8 cellular contexts compared by ENCODE assay signal in genomic region chr2:98768765-98769476, GRCh38. TPM values are rescaled to one million over a fixed set of nuclear protein-coding genes. Genes with fewer than 3 reads are reported as not detected.
DNase-seq lines count a peak whose midpoint lies in the region; TF ChIP-seq lines count a peak whose summit lies in the region.
"Had no signal": no experiment of that assay in that cellular context is flagged by ENCODE, and none has a peak within 500 bp of the region (broad histone marks: within the 10 kb centered on the region; RNA-seq: fewer than 3 reads in every experiment).

No MANE protein-coding gene starts in this region.

- H3K9me3 ChIP-seq in mucosa of rectum (ENCODE audit: control insufficient read depth in 2 of 2, low read length in 2 of 2) = no peaks in the 10 kb centered on the region

- no peak for TF ChIP-seq CTCF in progenitor cell of endocrine pancreas (IDR thresholded peaks at IDR 0.05; ENCODE audit: unreplicated experiment)

- peak overlapping the region; percentile 19 to 32 for H3K27ac ChIP-seq in mucosa of rectum (ENCODE audit: low read depth in 2 of 2, low read length in 2 of 2)

- peak; percentile 31 for DNase-seq in DMS153 (lab: John Stamatoyannopoulos, UW)
- peak; percentile 80 for DNase-seq in NCI-H2029 (lab: John Stamatoyannopoulos, UW)
- peak; percentile 48 for DNase-seq in astrocyte of the hippocampus (ENCODE audit: low read depth, low spot score)
- DNase-seq in NCI-H1930 (lab: John Stamatoyannopoulos, UW) = no peak
- DNase-seq in NCI-H2227 (lab: John Stamatoyannopoulos, UW; ENCODE audit: unreplicated experiment) = no peak
- no peak for DNase-seq in progenitor cell of endocrine pancreas (ENCODE audit: low spot score, unreplicated experiment)
- DNase-seq: mesendoderm had no signal

- H3K4me1 ChIP-seq in mucosa of rectum (ENCODE audit: control insufficient read depth in 2 of 2, insufficient read depth in 2 of 2, low read length in 2 of 2) = peaks cover 9 to 13% of the 10 kb centered on the region in 2 donors

- H3K9me3 Mint-ChIP-seq in progenitor cell of endocrine pancreas (ENCODE audit: low read depth) = no peaks in the 10 kb centered on the region

- H3K36me3 Mint-ChIP-seq in progenitor cell of endocrine pancreas (ENCODE audit: insufficient read depth) = no peaks in the 10 kb centered on the region

- H3K27ac Mint-ChIP-seq in progenitor cell of endocrine pancreas = no peak overlapping the region

- no peaks in the 10 kb centered on the region for H3K36me3 ChIP-seq in mucosa of rectum (ENCODE audit: control insufficient read depth in 2 of 2, insufficient read depth in 2 of 2, low read length in 2 of 2)

- H3K4me3 ChIP-seq in mucosa of rectum (ENCODE audit: low read length in 2 of 2) = no peak overlapping the region

- peaks cover 3% of the 10 kb centered on the region for H3K4me1 Mint-ChIP-seq in progenitor cell of endocrine pancreas (ENCODE audit: low read depth)

- no peaks in the 10 kb centered on the region for H3K27me3 ChIP-seq in mucosa of rectum (ENCODE audit: control insufficient read depth in 2 of 2, insufficient read depth in 2 of 2, low read length in 2 of 2)

- peaks cover 22% of the 10 kb centered on the region for H3K27me3 Mint-ChIP-seq in progenitor cell of endocrine pancreas

- H3K4me3 Mint-ChIP-seq in progenitor cell of endocrine pancreas (ENCODE audit: low read depth) = no peak overlapping the region

- no peak overlapping the region for H3K9ac ChIP-seq in mucosa of rectum (ENCODE audit: low read depth in 1 of 2, low read length in 2 of 2)

RNA-seq across cellular contexts. Expression of gene MGAT4A, which starts 38.0 kb away (rescaled TPM):
- total RNA-seq in progenitor cell of endocrine pancreas = 33.5 and 37.6 TPM in 2 replicates

Comparison
In these comparisons a context has a peak if more than half of its experiments do, and no peak if none do; other contexts are left out.
1. DNase-seq: peak in DMS153 (single experiment), NCI-H2029 (single experiment) and astrocyte of the hippocampus (single experiment); none in NCI-H1930 (0 of 2), NCI-H2227 (single experiment) and progenitor cell of endocrine pancreas (single experiment).